Comparison of ENCODE assay signal across 19 cellular contexts in genomic region chr5:172951381-172952033, GRCh38. TPM values are rescaled to one million over a fixed set of nuclear protein-coding genes. Genes with fewer than 3 reads are reported as not detected.
A peak's percentile ranks its signal among the peaks of the same experiment; 100 is the strongest.
DNase-seq lines count a peak whose midpoint lies in the region; ATAC-seq and TF ChIP-seq lines count a peak whose summit lies in the region.
"Had no signal": no experiment of that assay in that cellular context is flagged by ENCODE, and none has a peak within 500 bp of the region (broad histone marks: within the 10 kb centered on the region; RNA-seq: fewer than 3 reads in every experiment).

No MANE protein-coding gene starts in this region.

- H3K27me3 ChIP-seq in A673 (replicated peaks; ENCODE audit: insufficient read depth, low read depth, low read length, poor library complexity) (no peaks in the 10 kb centered on the region), osteoblast (ENCODE audit: insufficient read depth, low read length) (no peaks in the 10 kb centered on the region)

- intact Hi-C loops in A673 (cut with micrococcal nuclease; ENCODE audit: unreplicated experiment) = no loop called here

- H3K27ac ChIP-seq in A673 (ENCODE audit: low read depth, low read length, poor library complexity, severe bottlenecking) (no peak overlapping the region), osteoblast (ENCODE audit: low read depth, low read length) (peak overlapping the region; percentile 62)
- H3K27ac ChIP-seq: left ventricle myocardium inferior, prostate gland had no signal

- H3K4me3 Mint-ChIP-seq in IgD-negative memory B cell (peak overlapping the region in 1 of 4 donors; percentile 39), chondrocyte (ENCODE audit: unreplicated experiment) (no peak overlapping the region)
- H3K4me3 Mint-ChIP-seq: activated CD4-positive, alpha-beta memory T cell treated with anti-CD3 and anti-CD28 coated beads for 36 hours had no signal

- peak overlapping the region in 2 of 3 donors; percentile 49 to 73 for H3K27ac Mint-ChIP-seq in IgD-negative memory B cell
- H3K27ac Mint-ChIP-seq in chondrocyte (ENCODE audit: unreplicated experiment) = peak overlapping the region; percentile 92
- H3K27ac Mint-ChIP-seq: activated CD4-positive, alpha-beta memory T cell treated with anti-CD3 and anti-CD28 coated beads for 36 hours had no signal

- H3K27me3 Mint-ChIP-seq in IgD-negative memory B cell (no peaks in the 10 kb centered on the region), chondrocyte (ENCODE audit: low read depth) (no peaks in the 10 kb centered on the region)
- H3K27me3 Mint-ChIP-seq: activated CD4-positive, alpha-beta memory T cell treated with anti-CD3 and anti-CD28 coated beads for 36 hours had no signal

- H3K9me3 ChIP-seq in A673 (ENCODE audit: low read depth, low read length, poor library complexity, severe bottlenecking) = no peaks in the 10 kb centered on the region
- H3K9me3 ChIP-seq in osteoblast (ENCODE audit: low read depth, low read length) = no peaks in the 10 kb centered on the region
- H3K9me3 ChIP-seq: left ventricle myocardium inferior, prostate gland had no signal

- no peak overlapping the region for H2AFZ ChIP-seq in osteoblast (ENCODE audit: low read length)

- no peak for DNase-seq in A673 (ENCODE audit: low spot score)
- DNase-seq in chondrocyte (ENCODE audit: low spot score) = no peak
- DNase-seq in osteoblast (ENCODE audit: insufficient read length, low spot score, missing footprints) = no peak
- DNase-seq in iPS-NIHi11 (ENCODE audit: low spot score) = no peak
- DNase-seq in NCI-H1694 (lab: John Stamatoyannopoulos, UW) = no peak
- DNase-seq: activated CD4-positive, alpha-beta memory T cell treated with anti-CD3 and anti-CD28 coated beads for 36 hours; cerebellar nuclear complex; foreskin melanocyte; GF-D8; GOT3; left ventricle myocardium inferior; NCI-H1930; NCI-H510A; stimulated activated CD4-positive, alpha-beta T cell treated with anti-CD3 and anti-CD28 coated beads, Interleukin-12 subunit alpha, Interleukin-12 subunit beta, amount 100 ng/mL, for 4 hours; stimulated activated naive CD4-positive, alpha-beta T cell had no signal

- H3K79me2 ChIP-seq in osteoblast (ENCODE audit: insufficient read depth, low read length) = no peaks in the 10 kb centered on the region

- POLR2A ChIA-PET in A673 (lab: Charles Lee; ENCODE audit: low non-redundant PET) = no interaction called here

- no peak for TF ChIP-seq CTCF in A673 (conservative IDR thresholded peaks at IDR 0.05; ENCODE audit: low read depth, low read length)
- no peak for TF ChIP-seq CTCF in chondrocyte (IDR thresholded peaks at IDR 0.05)
- no peak for TF ChIP-seq CTCF in osteoblast (IDR thresholded peaks at IDR 0.05; ENCODE audit: extremely low read depth, low read depth, low read length)

- ATAC-seq in HG03460 (IDR thresholded peaks at IDR 0.05; ENCODE audit: unreplicated experiment) (no peak), GM18505 (IDR thresholded peaks at IDR 0.05; ENCODE audit: unreplicated experiment) (no peak)

- TSS peak; percentile 69 for BruUV-seq in A673 (replicated peaks; lab: Mats Ljungman, UMichigan)

- H3K4me1 Mint-ChIP-seq in IgD-negative memory B cell (peaks cover 0 to 7% (median 5%) of the 10 kb centered on the region in 3 donors), chondrocyte (ENCODE audit: low read depth) (peaks cover 52% of the 10 kb centered on the region)

- H3K4me1 ChIP-seq in A673 (ENCODE audit: insufficient read depth, low read length, poor library complexity, severe bottlenecking) (no peaks in the 10 kb centered on the region), osteoblast (ENCODE audit: insufficient read depth, low read length) (peaks cover 45% of the 10 kb centered on the region)
- H3K4me1 ChIP-seq: prostate gland had no signal

- H3K9me3 Mint-ChIP-seq in IgD-negative memory B cell (peaks cover 0 to 2% (median 0%) of the 10 kb centered on the region in 3 donors), chondrocyte (ENCODE audit: low read depth) (no peaks in the 10 kb centered on the region)
- H3K9me3 Mint-ChIP-seq: activated CD4-positive, alpha-beta memory T cell treated with anti-CD3 and anti-CD28 coated beads for 36 hours had no signal

- H3K36me3 ChIP-seq in A673 (ENCODE audit: insufficient read depth, low read length, poor library complexity, severe bottlenecking) = no peaks in the 10 kb centered on the region
- H3K36me3 ChIP-seq in osteoblast (ENCODE audit: insufficient read depth, low read length) = peaks cover 14% of the 10 kb centered on the region

- no peak for TF ChIP-seq POLR2A in GM18505 (IDR thresholded peaks at IDR 0.05; ENCODE audit: borderline replicate concordance, extremely low read depth, insufficient read depth, insufficient read length)

- H3K36me3 Mint-ChIP-seq in IgD-negative memory B cell (peaks cover 2% of the 10 kb centered on the region), chondrocyte (ENCODE audit: low read depth) (peaks cover 8% of the 10 kb centered on the region)

- CTCF ChIA-PET in A673 (lab: Charles Lee) = no interaction called here

- H3K4me2 ChIP-seq in osteoblast (ENCODE audit: insufficient read depth, low read length) = peak overlapping the region; percentile 5

- H3K4me3 ChIP-seq in A673 (ENCODE audit: low read depth, low read length, poor library complexity, severe bottlenecking) (no peak overlapping the region), osteoblast (ENCODE audit: insufficient read depth, low read length) (no peak overlapping the region)
- H3K4me3 ChIP-seq: left ventricle myocardium inferior, prostate gland had no signal

- no peaks in the 10 kb centered on the region for H4K20me1 ChIP-seq in osteoblast (ENCODE audit: insufficient read depth, low read length)

RNA-seq across cellular contexts. Expression of gene RPL26L1, which starts 7.7 kb away (rescaled TPM):
- 60.6 and 61.1 TPM in 2 replicates for total RNA-seq in A673 (2021)
- polyA plus RNA-seq in IgD-negative memory B cell = 27.9 TPM
- total RNA-seq in chondrocyte = 40.2 to 43.6 TPM (median 43.5 TPM) in 3 replicates
- total RNA-seq in osteoblast = 40.4 and 43.8 TPM in 2 replicates

RNA-seq across cellular contexts. Expression of gene ATP6V0E1, which starts 32.1 kb away (rescaled TPM):
- 106 and 148 TPM in 2 replicates for total RNA-seq in A673 (2021)
- 427 TPM for polyA plus RNA-seq in IgD-negative memory B cell
- 257 to 277 TPM (median 272 TPM) in 3 replicates for total RNA-seq in chondrocyte
- 177 and 181 TPM in 2 replicates for total RNA-seq in osteoblast
